Comparison of ENCODE assay signal across 22 cellular contexts in genomic region chr20:25672659-25673058, GRCh38.
"Had no signal": no experiment of that assay in that cellular context is flagged by ENCODE, and none has a peak within 500 bp of the region (broad histone marks: within the 10 kb centered on the region; RNA-seq: fewer than 3 reads in every experiment).

No MANE protein-coding gene starts in this region.

- DNase-seq: activated CD4-positive, alpha-beta T cell treated with anti-CD3 and anti-CD28 coated beads for 1 hour; activated CD4-positive, alpha-beta T cell treated with anti-CD3 and anti-CD28 coated beads, Interleukin-2, amount 50 U/mL, for 1 hour; activated CD8-positive, alpha-beta memory T cell treated with anti-CD3 and anti-CD28 coated beads, Interleukin-2, amount 50 U/mL, for 4 hours; activated naive CD4-positive, alpha-beta T cell treated with anti-CD3 and anti-CD28 coated beads for 36 hours; activated T-cell treated with anti-CD3 and anti-CD28 coated beads, Interleukin-2, amount 50 U/mL, for 24 hours; anterior cingulate cortex; body of pancreas; effector CD4-positive, alpha-beta T cell; erythroblast; foreskin melanocyte; immature natural killer cell; lower lobe of right lung; naive B cell; posterior cingulate gyrus; sigmoid colon; stimulated activated CD4-positive, alpha-beta T cell treated with anti-CD3 and anti-CD28 coated beads, Interleukin-15, amount 100 ng/mL, for 24 hours; transverse colon had no signal

- H3K4me1 ChIP-seq: body of pancreas, lower lobe of right lung, transverse colon, vagina had no signal

- H3K27ac ChIP-seq: body of pancreas, cardiac muscle cell, lower lobe of right lung, sigmoid colon, transverse colon, vagina had no signal

- H3K4me3 ChIP-seq: body of pancreas, cardiac muscle cell, lower lobe of right lung, sigmoid colon, smooth muscle cell, transverse colon, vagina had no signal

- H3K9me3 ChIP-seq: body of pancreas, sigmoid colon, transverse colon, vagina had no signal

- ATAC-seq: body of pancreas; left lobe of liver; lower lobe of right lung; stimulated activated memory B cell treated with anti-CD40 and anti-IgM and Interleukin-4, amounts not matched to agents 10 μg/mL and 1 μg/mL and 100 μg/mL, for 72 hours had no signal

- H3K27me3 ChIP-seq: body of pancreas, cardiac muscle cell, sigmoid colon, transverse colon, vagina had no signal
